In genomic region chr7:24979470-24979862, GRCh38 we compare ENCODE assay signal across 8 cellular contexts. TPM values are rescaled to one million over a fixed set of nuclear protein-coding genes. Genes with fewer than 3 reads are reported as not detected.
DNase-seq lines count a peak whose midpoint lies in the region; ATAC-seq and TF ChIP-seq lines count a peak whose summit lies in the region.

No MANE protein-coding gene starts in this region.

- peak overlapping the region; percentile 91 to 98 (median 96) for H3K4me3 Mint-ChIP-seq in CD4-positive, alpha-beta memory T cell

- H3K36me3 ChIP-seq in CD4-positive, alpha-beta memory T cell (ENCODE audit: insufficient read depth, low read length) = no peaks in the 10 kb centered on the region
- no peaks in the 10 kb centered on the region for H3K36me3 ChIP-seq in SJCRH30
- H3K36me3 ChIP-seq in cardiac muscle cell = no peaks in the 10 kb centered on the region
- H3K36me3 ChIP-seq in vagina = no peaks in the 10 kb centered on the region

- peaks cover 60% of the 10 kb centered on the region for H3K4me1 ChIP-seq in CD4-positive, alpha-beta memory T cell (ENCODE audit: insufficient read depth, low read length)
- H3K4me1 ChIP-seq in SJCRH30 = no peaks in the 10 kb centered on the region; the same call in 1 of the 2 replicates
- peaks cover 4% of the 10 kb centered on the region for H3K4me1 ChIP-seq in cardiac muscle cell (ENCODE audit: low read depth)
- peaks cover 23% of the 10 kb centered on the region for H3K4me1 ChIP-seq in vagina

- peak overlapping the region in 1 of 2 donors; percentile 72 for H3K4me3 ChIP-seq in CD4-positive, alpha-beta memory T cell (ENCODE audit: low read length in 2 of 2)
- H3K4me3 ChIP-seq in SJCRH30 (peak overlapping the region; percentile 98), cardiac muscle cell (peak overlapping the region; percentile 67), vagina (peak overlapping the region; percentile 59 to 89)

- peak; percentile 48 for TF ChIP-seq CTCF in cardiac muscle cell (IDR thresholded peaks at IDR 0.05; ENCODE audit: low read depth, low read length)
- peak; percentile 13 to 36 (median 31) for TF ChIP-seq CTCF in vagina (IDR thresholded peaks at IDR 0.05)

- peak overlapping the region; percentile 79 to 96 (median 94) for H3K27ac Mint-ChIP-seq in CD4-positive, alpha-beta memory T cell

- POLR2A ChIA-PET in CD4-positive, alpha-beta memory T cell (lab: Charles Lee; ENCODE audit: partially characterized antibody) = interaction anchor here (0.6 to 7.5 kb wide), 41 partner anchors 11 to 1448 kb away, joined by 3 to 210 read pairs (median 5); partner anchors contain the start of genes CYCS and HNRNPA2B1

- H3K4me1 Mint-ChIP-seq in CD4-positive, alpha-beta memory T cell = peaks cover 48 to 72% (median 59%) of the 10 kb centered on the region in 4 donors

- no peaks in the 10 kb centered on the region for H3K27me3 ChIP-seq in CD4-positive, alpha-beta memory T cell (ENCODE audit: insufficient read depth, low read length)
- H3K27me3 ChIP-seq in SJCRH30 = no peaks in the 10 kb centered on the region
- H3K27me3 ChIP-seq in cardiac muscle cell = peaks cover 24% of the 10 kb centered on the region
- H3K27me3 ChIP-seq in vagina = no peaks in the 10 kb centered on the region

- H3K27ac ChIP-seq in CD4-positive, alpha-beta memory T cell (ENCODE audit: low read depth, low read length) = peak overlapping the region; percentile 66
- peak overlapping the region; percentile 72 for H3K27ac ChIP-seq in SJCRH30
- H3K27ac ChIP-seq in cardiac muscle cell = peak overlapping the region; percentile 45
- H3K27ac ChIP-seq in vagina = peak overlapping the region; percentile 97

- no peaks in the 10 kb centered on the region for H3K9me3 Mint-ChIP-seq in CD4-positive, alpha-beta memory T cell

- H3K9me3 ChIP-seq in CD4-positive, alpha-beta memory T cell (ENCODE audit: control insufficient read depth in 1 of 2, low read length in 2 of 2) = no peaks in the 10 kb centered on the region
- H3K9me3 ChIP-seq in SJCRH30 (replicated peaks) = no peaks in the 10 kb centered on the region
- H3K9me3 ChIP-seq in cardiac muscle cell (ENCODE audit: low read depth) = no peaks in the 10 kb centered on the region
- H3K9me3 ChIP-seq in vagina = no peaks in the 10 kb centered on the region

- intact Hi-C loops in CD4-positive, alpha-beta memory T cell (cut with micrococcal nuclease) = loop anchor here (1.0 to 2.0 kb wide), 3 partner anchors 21 to 91 kb away; no protein-coding TSS in a partner anchor
- intact Hi-C loops in posterior vena cava (cut with DNase I) (loop anchor here in 1 of 2 donors (5.0 kb wide), 1 partner anchor 152 kb away; no protein-coding TSS in a partner anchor), vagina (cut with DNase I) (no loop called here)

- peak; percentile 80 to 85 (median 82) for DNase-seq in CD4-positive, alpha-beta memory T cell
- DNase-seq in SJCRH30 (peak; percentile 78 to 81), cardiac muscle cell (ENCODE audit: low read depth in 1 of 2, low spot score in 1 of 2) (peak; percentile 68 to 71), posterior vena cava (ENCODE audit: low spot score) (peak; percentile 89), vagina (ENCODE audit: extremely low spot score in 2 of 2) (no peak)
- peak; percentile 82 for DNase-seq in activated naive CD4-positive, alpha-beta T cell treated with Interleukin-2 at 50 U/mL for 16 hours

- ATAC-seq in HG03354 (IDR thresholded peaks at IDR 0.05; ENCODE audit: poor library complexity, severe bottlenecking, unreplicated experiment) = peak; percentile 48

- peak; percentile 31 for TF ChIP-seq POLR2A in GM19193 (IDR thresholded peaks at IDR 0.05; ENCODE audit: extremely low read depth, insufficient read depth, insufficient read length)
- TF ChIP-seq POLR2A in vagina (IDR thresholded peaks at IDR 0.05) = no peak

- H3K36me3 Mint-ChIP-seq in CD4-positive, alpha-beta memory T cell = peaks cover 0 to 16% of the 10 kb centered on the region in 2 donors

- CTCF ChIA-PET in CD4-positive, alpha-beta memory T cell (lab: Charles Lee; ENCODE audit: partially characterized antibody) = interaction anchor here (0.7 to 9.4 kb wide), 38 partner anchors 10 to 167 kb away, joined by 3 to 135 read pairs (median 5); no protein-coding TSS in a partner anchor

- no peaks in the 10 kb centered on the region for H3K27me3 Mint-ChIP-seq in CD4-positive, alpha-beta memory T cell

RNA-seq across cellular contexts. Expression of gene OSBPL3, which starts 0.5 kb away (rescaled TPM):
- 10 to 100 TPM; 61.2 to 72.7 TPM for total RNA-seq in CD4-positive, alpha-beta memory T cell
- polyA plus RNA-seq in CD4-positive, alpha-beta memory T cell = 10 to 100 TPM in 1 of 2 donors, 1 to 10 TPM in 1; 6.9 to 19.7 TPM
- 26.1 and 32.8 TPM in 2 replicates for total RNA-seq in SJCRH30 (2014; rRNA removed; shearing (Covaris generic))
- total RNA-seq in cardiac muscle cell = 5.3 and 8.2 TPM in 2 replicates
- 3.3 and 7.5 TPM in 2 replicates for polyA plus RNA-seq in cardiac muscle cell
- 1 to 10 TPM; 5.0 to 9.1 TPM for total RNA-seq in posterior vena cava
- total RNA-seq in vagina = 59.2 TPM

Comparison
In these comparisons a context has a peak if more than half of its experiments do, and no peak if none do; other contexts are left out.
1. DNase-seq: peak in CD4-positive, alpha-beta memory T cell (5 of 5), SJCRH30 (2 of 2), activated naive CD4-positive, alpha-beta T cell treated with Interleukin-2 at 50 U/mL for 16 hours (single experiment), cardiac muscle cell (2 of 2) and posterior vena cava (single experiment); none in vagina (0 of 2).
2. H3K27ac ChIP-seq: peak in every context shown above with its lines; median percentile 97 in vagina; 72 in SJCRH30; 66 in CD4-positive, alpha-beta memory T cell; 45 in cardiac muscle cell.